In the genomic region with DNA sequence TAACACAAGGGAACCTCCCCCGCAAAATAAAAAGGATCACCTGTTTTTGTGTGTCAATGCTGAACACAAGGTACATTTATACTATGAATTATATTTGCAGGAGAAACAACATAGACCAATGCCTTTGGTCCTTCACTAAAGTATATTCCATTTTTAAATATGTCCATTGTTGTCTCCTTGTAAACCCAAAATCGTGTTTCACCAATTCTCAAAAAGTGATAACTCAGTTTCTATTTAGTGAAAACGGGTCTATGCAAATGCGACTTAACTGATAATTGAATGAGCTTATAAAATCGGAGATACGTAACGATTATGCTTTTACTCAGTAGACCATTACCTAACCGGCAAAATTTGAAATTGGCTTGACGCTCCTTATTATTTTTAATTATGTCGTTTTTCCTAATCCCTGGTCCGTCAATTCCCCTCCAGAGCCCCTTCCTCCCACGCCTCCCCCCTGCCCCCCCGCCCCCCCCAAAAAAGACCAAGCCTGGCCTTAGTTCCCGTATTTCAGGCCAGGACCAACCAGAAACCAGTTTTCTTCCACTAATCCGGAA, we compare ENCODE assay signal across 8 cellular contexts. TPM values are rescaled to one million over a fixed set of nuclear protein-coding genes. Genes with fewer than 3 reads are reported as not detected.
DNase-seq lines count a peak whose midpoint lies in the region; ATAC-seq and TF ChIP-seq lines count a peak whose summit lies in the region.

No MANE protein-coding gene starts in this region.

- no peak for TF ChIP-seq POLR2A in right lobe of liver (IDR thresholded peaks at IDR 0.05)

- DNase-seq in astrocyte of the hippocampus (ENCODE audit: low read depth, low spot score) (peak; percentile 3), right lobe of liver (no peak), upper lobe of right lung (no peak)
- DNase-seq in stimulated activated CD4-positive, alpha-beta T cell treated with anti-CD3 and anti-CD28 coated beads, Interleukin-1b, Interleukin-23, amount 100 ng/mL, for 48 hours: no peak

- intact Hi-C loops in right lobe of liver (cut with DNase I): no loop called here
- intact Hi-C loops in upper lobe of right lung (cut with DNase I): no loop called here

- peaks cover 0 to 16% (median 0%) of the 10 kb centered on the region in 11 experiments; a peak in 6 of 22 replicates for H4K20me1 ChIP-seq in BLaER1 treated with 17β-estradiol and CSF1 and Interleukin-3, amounts not matched to agents 10 nM and 100 nM

- TF ChIP-seq CTCF in right lobe of liver (IDR thresholded peaks at IDR 0.05) (no peak), upper lobe of right lung (IDR thresholded peaks at IDR 0.05) (no peak)

- H3K4me3 ChIP-seq in BLaER1 treated with 17β-estradiol and CSF1 and Interleukin-3, amounts not matched to agents 10 nM and 100 nM: peak overlapping the region; percentile 69 to 81 (median 74)
- peak overlapping the region; percentile 75 for H3K4me3 ChIP-seq in HUES64 (ENCODE audit: low read length)
- peak overlapping the region; percentile 1 to 58 (median 55) for H3K4me3 ChIP-seq in right lobe of liver
- peak overlapping the region; percentile 66 for H3K4me3 ChIP-seq in upper lobe of right lung

- H3K36me3 ChIP-seq in BLaER1 treated with 17β-estradiol and CSF1 and Interleukin-3, amounts not matched to agents 10 nM and 100 nM: 0 out of 22 replicates have a peak, but pooled peaks cover 0 to 5% (median 0%) of the 10 kb centered on the region in 11 experiments
- H3K36me3 ChIP-seq in HUES64 (ENCODE audit: insufficient read depth, low read length) (no peaks in the 10 kb centered on the region), right lobe of liver (no peaks in the 10 kb centered on the region), upper lobe of right lung (no peaks in the 10 kb centered on the region)

- H3K27ac ChIP-seq in BLaER1 treated with 17β-estradiol and CSF1 and Interleukin-3, amounts not matched to agents 10 nM and 100 nM: peak overlapping the region; percentile 40 to 78 (median 68); a peak in 17 of 22 replicates
- H3K27ac ChIP-seq in HUES64 (ENCODE audit: low read depth, low read length) (no peak overlapping the region), right lobe of liver (peak overlapping the region; percentile 24 to 66 (median 64)), upper lobe of right lung (peak overlapping the region; percentile 36)

- H3K9ac ChIP-seq in BLaER1 treated with 17β-estradiol and CSF1 and Interleukin-3, amounts not matched to agents 10 nM and 100 nM: peak overlapping the region; percentile 70 to 86 (median 78); a peak in 19 of 22 replicates
- peak overlapping the region; percentile 49; the same call in 1 of the 2 replicates for H3K9ac ChIP-seq in HUES64 (ENCODE audit: low read depth, low read length)

- peaks cover 8 to 35% (median 18%) of the 10 kb centered on the region in 10 experiments; a peak in 18 of 20 replicates for H3K4me1 ChIP-seq in BLaER1 treated with 17β-estradiol and CSF1 and Interleukin-3, amounts not matched to agents 10 nM and 100 nM
- peaks cover 18% of the 10 kb centered on the region for H3K4me1 ChIP-seq in HUES64 (ENCODE audit: insufficient read depth, low read length)
- H3K4me1 ChIP-seq in right lobe of liver: no peaks in the 10 kb centered on the region
- no peaks in the 10 kb centered on the region for H3K4me1 ChIP-seq in upper lobe of right lung

- peak overlapping the region; percentile 50 to 84 (median 67); a peak in 21 of 22 replicates for H3K4me2 ChIP-seq in BLaER1 treated with 17β-estradiol and CSF1 and Interleukin-3, amounts not matched to agents 10 nM and 100 nM

- H3K27me3 ChIP-seq in BLaER1 treated with 17β-estradiol and CSF1 and Interleukin-3, amounts not matched to agents 10 nM and 100 nM: peaks cover 13 to 65% (median 47%) of the 10 kb centered on the region in 11 experiments; a peak in 21 of 22 replicates
- H3K27me3 ChIP-seq in HUES64 (ENCODE audit: insufficient read depth, low read length) (no peaks in the 10 kb centered on the region), right lobe of liver (no peaks in the 10 kb centered on the region), upper lobe of right lung (no peaks in the 10 kb centered on the region)

- 2% methylated on average over 11 of the region's 15 CpGs for WGBS in HUES64
- WGBS in right lobe of liver (ENCODE audit: insufficient coverage, low coverage, low lambda C conversion rate, missing lambda C conversion rate): 20% methylated on average over 15 of the region's 15 CpGs

- ATAC-seq in right lobe of liver (no peak), upper lobe of right lung (no peak), HG02852 (IDR thresholded peaks at IDR 0.05; ENCODE audit: unreplicated experiment) (no peak), GM18519 (IDR thresholded peaks at IDR 0.05; ENCODE audit: low FRiP score, unreplicated experiment) (no peak)

- no peaks in the 10 kb centered on the region for H3K9me3 ChIP-seq in BLaER1 treated with 17β-estradiol and CSF1 and Interleukin-3, amounts not matched to agents 10 nM and 100 nM (replicated peaks in 1 of 11)
- H3K9me3 ChIP-seq in HUES64 (ENCODE audit: insufficient read depth, low read depth, low read length) (no peaks in the 10 kb centered on the region), right lobe of liver (no peaks in the 10 kb centered on the region), upper lobe of right lung (no peaks in the 10 kb centered on the region)

RNA-seq across cellular contexts. Expression of a gene that starts 2.0 kb away (rescaled TPM):
- 13.2 TPM for polyA plus RNA-seq in HUES64 (2013, experiment 1 of 2)
- polyA plus RNA-seq in HUES64 (2013, experiment 2 of 2): 13.1 TPM
- total RNA-seq in right lobe of liver: 1 to 10 TPM; 5.4 to 8.2 (median 7.7) TPM
- 21.9 TPM for total RNA-seq in upper lobe of right lung
